In genomic region chr1:19109545-19109944, GRCh38 we compare ENCODE assay signal across 23 cellular contexts.
DNase-seq lines count a peak whose midpoint lies in the region; ATAC-seq, FAIRE-seq and TF ChIP-seq lines count a peak whose summit lies in the region.
"Had no signal": no experiment of that assay in that cellular context is flagged by ENCODE, and none has a peak within 500 bp of the region (broad histone marks: within the 10 kb centered on the region; RNA-seq: fewer than 3 reads in every experiment).

No MANE protein-coding gene starts in this region.

- no peak overlapping the region for H2AK5ac ChIP-seq in mesenchymal stem cell (ENCODE audit: low read length, severe bottlenecking)

- no peak overlapping the region for H4K8ac ChIP-seq in mesenchymal stem cell (ENCODE audit: low read length)

- no peak for TF ChIP-seq RAD21 in HepG2 (CRISPR knock-in tag; IDR thresholded peaks at IDR 0.05)

- H3K9me3 ChIP-seq in HepG2 (ENCODE audit: low read length) (no peaks in the 10 kb centered on the region), right lobe of liver (no peaks in the 10 kb centered on the region), mesenchymal stem cell (ENCODE audit: control insufficient read depth, low read length) (no peaks in the 10 kb centered on the region)
- H3K9me3 ChIP-seq: A549; BE2C; BLaER1 treated with 17β-estradiol and CSF1 and Interleukin-3, amounts not matched to agents 10 nM and 100 nM had no signal

- no peak overlapping the region for H3K4ac ChIP-seq in mesenchymal stem cell (ENCODE audit: low read depth in 1 of 2, low read length in 2 of 2)

- WGBS in HepG2 (ENCODE audit: low lambda C conversion rate), result 98% methylated on average over 3 of the region's 3 CpGs
- 64% methylated on average over 2 of the region's 3 CpGs for WGBS in right lobe of liver (ENCODE audit: insufficient coverage, low coverage, low lambda C conversion rate, missing lambda C conversion rate)
- 97% methylated on average over 3 of the region's 3 CpGs for WGBS in mesenchymal stem cell

- H2AFZ ChIP-seq in HepG2 (ENCODE audit: low read length) (no peak overlapping the region), mesenchymal stem cell (ENCODE audit: low read depth, low read length) (no peak overlapping the region)

- H3K27me3 ChIP-seq in HepG2 (ENCODE audit: control insufficient read depth in 1 of 2, insufficient read depth in 2 of 2, low read length in 2 of 2) (no peaks in the 10 kb centered on the region), right lobe of liver (no peaks in the 10 kb centered on the region), mesenchymal stem cell (ENCODE audit: control insufficient read depth in 1 of 2, insufficient read depth in 1 of 2, low read length in 2 of 2) (no peaks in the 10 kb centered on the region)
- H3K27me3 ChIP-seq: BE2C; BLaER1 treated with 17β-estradiol and CSF1 and Interleukin-3, amounts not matched to agents 10 nM and 100 nM had no signal

- TF ChIP-seq CTCF in HepG2 (CRISPR knock-in tag; IDR thresholded peaks at IDR 0.05) (no peak), right lobe of liver (IDR thresholded peaks at IDR 0.05) (no peak), HFFc6 (IDR thresholded peaks at IDR 0.05) (no peak)

- no peak overlapping the region for H2BK12ac ChIP-seq in mesenchymal stem cell (ENCODE audit: low read length in 2 of 2)

- no peak for FAIRE-seq in HepG2 (lab: Jason Lieb, UNC)
- FAIRE-seq: A549, GM12891, GM18507, H54 had no signal

- no peak for DNase-seq in HepG2 (ENCODE audit: low spot score)
- DNase-seq in right lobe of liver, result no peak
- DNase-seq in HFFc6, result no peak
- no peak for DNase-seq in mesenchymal stem cell
- no peak for DNase-seq in cerebellar cortex (ENCODE audit: low spot score)
- DNase-seq: 8988T; AML-193; BE2C; Calu3; CD4-positive, alpha-beta memory T cell; COR-L47; DMS53; DMS79 treated with DMSO at 0.1 percent for 48 hours; GF-D8; GOT3; HCEC 1CT had no signal

- no peak overlapping the region for H3K18ac ChIP-seq in mesenchymal stem cell (ENCODE audit: low read depth in 1 of 2, low read length in 2 of 2)

- POLR2A ChIA-PET in HepG2 (lab: Yijun Ruan, JAX), result no interaction called here

- peaks cover 48% of the 10 kb centered on the region for H3K36me3 Mint-ChIP-seq in HFFc6 (ENCODE audit: low read depth)

- H3K23ac ChIP-seq in mesenchymal stem cell (ENCODE audit: low read length in 2 of 2), result no peak overlapping the region

- H3K4me2 ChIP-seq in HepG2 (ENCODE audit: low read depth, low read length) (no peak overlapping the region), mesenchymal stem cell (ENCODE audit: low read length, poor library complexity, severe bottlenecking) (no peak overlapping the region)
- H3K4me2 ChIP-seq: A549; BLaER1 treated with 17β-estradiol and CSF1 and Interleukin-3, amounts not matched to agents 10 nM and 100 nM had no signal

- H3K4me3 Mint-ChIP-seq in HFFc6, result no peak overlapping the region
- H3K4me3 Mint-ChIP-seq: CD14-positive monocyte; CD4-positive, alpha-beta memory T cell had no signal

- H3K4me3 ChIP-seq in HepG2 (replicated peaks in 1 of 3; ENCODE audit: insufficient read depth in 1 of 3, low read depth in 2 of 3, low read length in 3 of 3) (no peak overlapping the region), right lobe of liver (no peak overlapping the region), mesenchymal stem cell (ENCODE audit: insufficient read depth in 1 of 2, low read depth in 1 of 2, low read length in 2 of 2) (no peak overlapping the region)
- H3K4me3 ChIP-seq: A549; BLaER1 treated with 17β-estradiol and CSF1 and Interleukin-3, amounts not matched to agents 10 nM and 100 nM had no signal

- no peak overlapping the region for H3K14ac ChIP-seq in mesenchymal stem cell (ENCODE audit: low read length in 2 of 2)

- H4K91ac ChIP-seq in mesenchymal stem cell (ENCODE audit: low read length), result no peak overlapping the region

- H3K79me2 ChIP-seq in HepG2 (ENCODE audit: insufficient read depth, low read length), result no peaks in the 10 kb centered on the region

- no peak overlapping the region for H2BK120ac ChIP-seq in mesenchymal stem cell (ENCODE audit: low read depth, low read length)

- TF ChIP-seq EP300 in HepG2 (IDR thresholded peaks at IDR 0.05; ENCODE audit: low read depth in 2 of 2, low read length in 2 of 2), result no peak
- no peak for TF ChIP-seq EP300 in HepG2 (CRISPR knock-in tag; IDR thresholded peaks at IDR 0.05; ENCODE audit: borderline replicate concordance)

- TF ChIP-seq POLR2A in HepG2 (IDR thresholded peaks at IDR 0.05; ENCODE audit: insufficient read depth in 1 of 2, low read depth in 2 of 2, low read length in 2 of 2) (no peak), right lobe of liver (IDR thresholded peaks at IDR 0.05) (no peak)

- peaks cover 69 to 95% of the 10 kb centered on the region in 2 experiments for H3K36me3 ChIP-seq in HepG2 (replicated peaks in 1 of 2; ENCODE audit: control insufficient read depth in 1 of 2, insufficient read depth in 2 of 2, low read length in 2 of 2)
- peaks cover 20 to 100% (median 64%) of the 10 kb centered on the region in 4 donors for H3K36me3 ChIP-seq in right lobe of liver
- peaks cover 77 to 99% of the 10 kb centered on the region in 2 experiments for H3K36me3 ChIP-seq in mesenchymal stem cell (ENCODE audit: control insufficient read depth in 1 of 2, insufficient read depth in 2 of 2, low read depth in 1 of 2, low read length in 2 of 2)

- peak overlapping the region; percentile 6; the same call in 1 of the 2 replicates for H3K27ac Mint-ChIP-seq in HFFc6
- H3K27ac Mint-ChIP-seq: CD14-positive monocyte had no signal

- intact Hi-C loops in HepG2 (cut with micrococcal nuclease; ENCODE audit: unreplicated experiment), result no loop called here
- intact Hi-C loops in right lobe of liver (cut with DNase I), result no loop called here

- no peaks in the 10 kb centered on the region for H3K4me1 Mint-ChIP-seq in HFFc6 (ENCODE audit: low read depth)
- H3K4me1 Mint-ChIP-seq: CD14-positive monocyte had no signal

- no peak overlapping the region for H2BK5ac ChIP-seq in mesenchymal stem cell (ENCODE audit: low read depth, low read length, poor library complexity, severe bottlenecking)

- in situ Hi-C loops in HepG2 (cut with HindIII; ENCODE audit: extremely low pct_ligation_motif_present, low pct_unique_long_range_greater_than_20kb), result no loop called here

- no TSS peak for BruUV-seq in HepG2 (replicated peaks; lab: Mats Ljungman, UMichigan)

- no peaks in the 10 kb centered on the region for H3K9me3 Mint-ChIP-seq in HFFc6
- H3K9me3 Mint-ChIP-seq: CD14-positive monocyte; CD4-positive, alpha-beta memory T cell had no signal

- H3K27me3 Mint-ChIP-seq in HFFc6 (ENCODE audit: insufficient read depth), result peaks cover 3% of the 10 kb centered on the region; the same call in 1 of the 2 replicates
- H3K27me3 Mint-ChIP-seq: CD4-positive, alpha-beta memory T cell had no signal

- CTCF ChIA-PET in HepG2 (lab: Yijun Ruan, JAX; ENCODE audit: low intra/inter-chr PET ratio, low total read pairs), result no interaction called here

- peaks cover 35% of the 10 kb centered on the region for H3K79me1 ChIP-seq in mesenchymal stem cell (replicated peaks; ENCODE audit: low read length, poor library complexity, severe bottlenecking)

- no peaks in the 10 kb centered on the region for H4K20me1 ChIP-seq in HepG2 (ENCODE audit: insufficient read depth, low read length)

- H3K27ac ChIP-seq in HepG2 (ENCODE audit: extremely low read length, insufficient read depth, low read length), result no peak overlapping the region
- H3K27ac ChIP-seq in right lobe of liver, result no peak overlapping the region
- peak overlapping the region; percentile 89 for H3K27ac ChIP-seq in mesenchymal stem cell (ENCODE audit: low read length, poor library complexity, severe bottlenecking)
- H3K27ac ChIP-seq: A549; BLaER1 treated with 17β-estradiol and CSF1 and Interleukin-3, amounts not matched to agents 10 nM and 100 nM had no signal

- H2BK15ac ChIP-seq in mesenchymal stem cell (ENCODE audit: low read depth, poor library complexity, severe bottlenecking), result no peak overlapping the region

- ATAC-seq in HepG2, result no peak
- no peak for ATAC-seq in right lobe of liver
- no peak for ATAC-seq in GM21390 (IDR thresholded peaks at IDR 0.05; ENCODE audit: unreplicated experiment)
- ATAC-seq: A549 had no signal

- H3K9ac ChIP-seq in HepG2 (ENCODE audit: insufficient read depth, low read depth, low read length), result no peak overlapping the region
- no peak overlapping the region for H3K9ac ChIP-seq in mesenchymal stem cell (ENCODE audit: low read length)

- H3K4me1 ChIP-seq in HepG2 (ENCODE audit: insufficient read depth, low read length) (no peaks in the 10 kb centered on the region), right lobe of liver (no peaks in the 10 kb centered on the region), mesenchymal stem cell (ENCODE audit: control insufficient read depth, insufficient read depth, low read depth, low read length) (peaks cover 21% of the 10 kb centered on the region)
- H3K4me1 ChIP-seq: A549; BE2C; BLaER1 treated with 17β-estradiol and CSF1 and Interleukin-3, amounts not matched to agents 10 nM and 100 nM had no signal

TF ChIP-seq in HepG2, 621 proteins besides CTCF, POLR2A, EP300 and RAD21:
- no peak for TF ChIP-seq ZNF333 (CRISPR knock-in tag; IDR thresholded peaks at IDR 0.05; ENCODE audit: borderline replicate concordance)
- TF ChIP-seq ZNF629 (CRISPR knock-in tag; conservative IDR thresholded peaks at IDR 0.05), result peak; percentile 61
